ENCODE assay signal across 13 cellular contexts in genomic region chr2:111671426-111672150, GRCh38.
A peak's percentile ranks its signal among the peaks of the same experiment; 100 is the strongest.
DNase-seq lines count a peak whose midpoint lies in the region; ATAC-seq, FAIRE-seq and TF ChIP-seq lines count a peak whose summit lies in the region.
"Had no signal": no experiment of that assay in that cellular context is flagged by ENCODE, and none has a peak within 500 bp of the region (broad histone marks: within the 10 kb centered on the region; RNA-seq: fewer than 3 reads in every experiment).

No MANE protein-coding gene starts in this region.

- H3K4me3 ChIP-seq in mammary epithelial cell (replicated peaks in 1 of 3; ENCODE audit: insufficient read depth in 1 of 3, low read depth in 2 of 3, low read length in 3 of 3) = no peak overlapping the region
- no peak overlapping the region for H3K4me3 ChIP-seq in endothelial cell of umbilical vein (replicated peaks in 1 of 3; ENCODE audit: insufficient read depth in 1 of 3, low read depth in 1 of 3, low read length in 3 of 3)
- H3K4me3 ChIP-seq: K562 had no signal

- no peaks in the 10 kb centered on the region for H3K9me3 Mint-ChIP-seq in MCF 10A (ENCODE audit: unreplicated experiment)

- H3K27me3 ChIP-seq in mammary epithelial cell (ENCODE audit: insufficient read depth, low read length) (no peaks in the 10 kb centered on the region), endothelial cell of umbilical vein (ENCODE audit: control insufficient read depth in 2 of 2, insufficient read depth in 2 of 2, low read length in 2 of 2) (peaks cover 3 to 6% of the 10 kb centered on the region in 2 experiments)

- H3K9ac ChIP-seq in mammary epithelial cell (ENCODE audit: insufficient read depth, low read length) = no peak overlapping the region
- H3K9ac ChIP-seq in endothelial cell of umbilical vein (replicated peaks; ENCODE audit: extremely low read depth, insufficient read depth, low read length) = no peak overlapping the region

- no peak overlapping the region for H3K4me3 Mint-ChIP-seq in MCF 10A (ENCODE audit: unreplicated experiment)

- H3K27me3 Mint-ChIP-seq in MCF 10A (ENCODE audit: insufficient read depth, unreplicated experiment) = no peaks in the 10 kb centered on the region

- CTCF ChIA-PET in MCF 10A (lab: Yijun Ruan, JAX) = no interaction called here
- CTCF ChIA-PET in mammary epithelial cell (lab: Charles Lee; ENCODE audit: low non-redundant PET) = no interaction called here
- CTCF ChIA-PET in endothelial cell of umbilical vein (lab: Charles Lee) = interaction anchor here (0.9 to 1.5 kb wide), 2 partner anchors 13 to 27 kb away, joined by 4 to 6 read pairs; no protein-coding TSS in a partner anchor

- in situ Hi-C loops in mammary epithelial cell (cut with MboI; ENCODE audit: low sequenced_read_pairs in 2 of 2) = no loop called here

- dilution Hi-C loops in mammary epithelial cell (cut with HindIII; ENCODE audit: low sequenced_read_pairs) (no loop called here), endothelial cell of umbilical vein (cut with MboI; ENCODE audit: extremely low pct_ligation_motif_present, low sequenced_read_pairs) (no loop called here)

- H3K36me3 ChIP-seq in mammary epithelial cell (ENCODE audit: insufficient read depth, low read length) (no peaks in the 10 kb centered on the region), endothelial cell of umbilical vein (ENCODE audit: control insufficient read depth in 2 of 2, extremely low read depth in 1 of 2, insufficient read depth in 2 of 2, low read length in 2 of 2) (no peaks in the 10 kb centered on the region)

- no peak overlapping the region for H2AFZ ChIP-seq in mammary epithelial cell (ENCODE audit: low read depth, low read length)
- H2AFZ ChIP-seq in endothelial cell of umbilical vein (ENCODE audit: low read depth, low read length) = no peak overlapping the region

- H4K20me1 ChIP-seq in mammary epithelial cell (ENCODE audit: insufficient read depth, low read length) (no peaks in the 10 kb centered on the region), endothelial cell of umbilical vein (replicated peaks; ENCODE audit: control insufficient read depth, extremely low read depth, insufficient read depth, low read length) (no peaks in the 10 kb centered on the region)

- ATAC-seq in GM19452 (IDR thresholded peaks at IDR 0.05; ENCODE audit: unreplicated experiment) = no peak
- ATAC-seq: K562 had no signal

- no peak for DNase-seq in MCF 10A (ENCODE audit: unreplicated experiment)
- no peak for DNase-seq in mammary epithelial cell
- peak; percentile 68 for DNase-seq in endothelial cell of umbilical vein (ENCODE audit: low read depth, low spot score)
- peak; percentile 78 to 84 for DNase-seq in lung microvascular endothelial cell (ENCODE audit: low read depth in 2 of 2)
- peak; percentile 60 for DNase-seq in ureter (ENCODE audit: low spot score)
- DNase-seq in activated CD4-positive, alpha-beta T cell treated with anti-CD3 and anti-CD28 coated beads, Interleukin-2, amount 50 U/mL, for 1 hour = no peak
- no peak for DNase-seq in cerebellum (ENCODE audit: low spot score)
- DNase-seq: activated CD8-positive, alpha-beta memory T cell treated with anti-CD3 and anti-CD28 coated beads, Interleukin-2, amount 50 U/mL, for 4 hours; anterior cingulate cortex; NCI-H226; stimulated activated CD4-positive, alpha-beta T cell treated with anti-CD3 and anti-CD28 coated beads, Interleukin-1b, Interleukin-23, amount 100 ng/mL, for 48 hours had no signal

- BruUV-seq in MCF 10A (replicated peaks; lab: Mats Ljungman, UMichigan) = no TSS peak
- BruUV-seq in mammary epithelial cell (replicated peaks; lab: Mats Ljungman, UMichigan) = no TSS peak
- BruUV-seq in endothelial cell of umbilical vein (replicated peaks; lab: Mats Ljungman, UMichigan) = no TSS peak

- H3K9me3 ChIP-seq in mammary epithelial cell (replicated peaks; ENCODE audit: insufficient read depth, low read length) = no peaks in the 10 kb centered on the region
- H3K9me3 ChIP-seq in endothelial cell of umbilical vein (replicated peaks; ENCODE audit: control insufficient read depth, insufficient read depth, low read length) = no peaks in the 10 kb centered on the region

- POLR2A ChIA-PET in MCF 10A (lab: Yijun Ruan, JAX) (interaction anchor here (1.3 kb wide), 1 partner anchor 12 kb away, joined by 3 read pairs; no protein-coding TSS in a partner anchor), endothelial cell of umbilical vein (lab: Charles Lee) (no interaction called here)

- H3K27ac ChIP-seq in mammary epithelial cell (ENCODE audit: insufficient read depth, low read depth, low read length) = no peak overlapping the region
- H3K27ac ChIP-seq in endothelial cell of umbilical vein (ENCODE audit: insufficient read depth, low read depth, low read length) = no peak overlapping the region

- peak overlapping the region; percentile 39 for H3K27ac Mint-ChIP-seq in MCF 10A (ENCODE audit: low read depth, unreplicated experiment)

- no peaks in the 10 kb centered on the region for H3K9me1 ChIP-seq in endothelial cell of umbilical vein (replicated peaks; ENCODE audit: control insufficient read depth, extremely low read depth, insufficient read depth, low read length)

- H3K79me2 ChIP-seq in mammary epithelial cell (ENCODE audit: insufficient read depth, low read length) (no peaks in the 10 kb centered on the region), endothelial cell of umbilical vein (ENCODE audit: control insufficient read depth, insufficient read depth, low read length) (no peaks in the 10 kb centered on the region)

- H3K4me1 ChIP-seq in mammary epithelial cell (ENCODE audit: insufficient read depth, low read length) (no peaks in the 10 kb centered on the region), endothelial cell of umbilical vein (ENCODE audit: control insufficient read depth, extremely low read depth, insufficient read depth, low read length) (peaks cover 3% of the 10 kb centered on the region)

- intact Hi-C loops in MCF 10A (cut with micrococcal nuclease) = no loop called here
- intact Hi-C loops in mammary epithelial cell (cut with micrococcal nuclease) = no loop called here
- intact Hi-C loops in endothelial cell of umbilical vein (cut with micrococcal nuclease) = no loop called here

- FAIRE-seq in endothelial cell of umbilical vein (lab: Jason Lieb, UNC) = no peak
- FAIRE-seq: K562 had no signal

- H3K4me2 ChIP-seq in mammary epithelial cell (ENCODE audit: insufficient read depth, low read depth, low read length) (no peak overlapping the region), endothelial cell of umbilical vein (ENCODE audit: insufficient read depth, low read length) (no peak overlapping the region)

- 82% methylated on average over 10 of the region's 15 CpGs for WGBS in mammary epithelial cell (ENCODE audit: low coverage, missing lambda C conversion rate)

- peaks cover 6% of the 10 kb centered on the region for H3K36me3 Mint-ChIP-seq in MCF 10A (ENCODE audit: insufficient read depth, unreplicated experiment)

- TF ChIP-seq POLR2A in endothelial cell of umbilical vein (IDR thresholded peaks at IDR 0.05; ENCODE audit: low read depth, low read length) = no peak

- TF ChIP-seq CTCF in MCF 10A (IDR thresholded peaks at IDR 0.05; ENCODE audit: unreplicated experiment) (no peak), mammary epithelial cell (conservative IDR thresholded peaks at IDR 0.05 in 1 of 2, IDR thresholded peaks at IDR 0.05 in 1 of 2; ENCODE audit: extremely low read depth in 1 of 2, insufficient read depth in 1 of 2, low read depth in 1 of 2, low read length in 2 of 2) (no peak), endothelial cell of umbilical vein (IDR thresholded peaks at IDR 0.05; ENCODE audit: extremely low read depth in 1 of 2, insufficient read depth in 1 of 2, low read depth in 1 of 2, low read length in 2 of 2) (no peak)

- no peaks in the 10 kb centered on the region for H3K4me1 Mint-ChIP-seq in MCF 10A (ENCODE audit: insufficient read depth, unreplicated experiment)

TF ChIP-seq in endothelial cell of umbilical vein, 7 proteins besides CTCF, POLR2A, EP300 and RAD21:
- TF ChIP-seq POLR2AphosphoS5 (IDR thresholded peaks at IDR 0.05; ENCODE audit: insufficient read depth, low read depth, low read length) (no peak), EZH2 (IDR thresholded peaks at IDR 0.05; ENCODE audit: borderline replicate concordance, low read depth, low read length, severe bottlenecking) (no peak), JUN (IDR thresholded peaks at IDR 0.05; ENCODE audit: borderline replicate concordance, insufficient read depth, insufficient read length, low read depth) (no peak), MAX (IDR thresholded peaks at IDR 0.05; ENCODE audit: insufficient read depth, insufficient read length) (no peak), MYC (IDR thresholded peaks at IDR 0.05; ENCODE audit: low read depth, low read length) (no peak), FOS (IDR thresholded peaks at IDR 0.05; ENCODE audit: borderline replicate concordance, insufficient read depth, low read length) (no peak), GATA2 (IDR thresholded peaks at IDR 0.05; ENCODE audit: insufficient read depth, insufficient read length, low read depth, low read length) (no peak)

Comparison
In these comparisons a context has a peak if more than half of its experiments do, and no peak if none do; other contexts are left out.
1. DNase-seq: peak in endothelial cell of umbilical vein (single experiment), lung microvascular endothelial cell (2 of 2) and ureter (single experiment); none in MCF 10A (single experiment), mammary epithelial cell (single experiment), activated CD4-positive, alpha-beta T cell treated with anti-CD3 and anti-CD28 coated beads, Interleukin-2, amount 50 U/mL, for 1 hour (single experiment) and cerebellum (single experiment).